ENCODE assay signal across 14 cellular contexts in genomic region chr14:100138082-100138787, GRCh38. TPM values are rescaled to one million over a fixed set of nuclear protein-coding genes. Genes with fewer than 3 reads are reported as not detected.
DNase-seq lines count a peak whose midpoint lies in the region; ATAC-seq and TF ChIP-seq lines count a peak whose summit lies in the region.
"Had no signal": no experiment of that assay in that cellular context is flagged by ENCODE, and none has a peak within 500 bp of the region (broad histone marks: within the 10 kb centered on the region; RNA-seq: fewer than 3 reads in every experiment).

No MANE protein-coding gene starts in this region.

- no peaks in the 10 kb centered on the region for H3K27me3 ChIP-seq in osteoblast (ENCODE audit: insufficient read depth, low read length)
- H3K27me3 ChIP-seq: right atrium auricular region had no signal

- ATAC-seq in HG02678 (IDR thresholded peaks at IDR 0.05; ENCODE audit: unreplicated experiment): peak; percentile 57
- peak in 1 of 2 donors; percentile 30 for ATAC-seq in activated naive CD4-positive, alpha-beta T cell treated with anti-CD3 and anti-CD28 coated beads, Interleukin-2, amount 50 U/mL, for 72 hours
- ATAC-seq in HG02588 (IDR thresholded peaks at IDR 0.05; ENCODE audit: unreplicated experiment): no peak
- ATAC-seq: mucosa of descending colon had no signal

- H3K9me3 Mint-ChIP-seq in activated naive CD4-positive, alpha-beta T cell treated with anti-CD3 and anti-CD28 coated beads, Interleukin-2, amount 50 U/mL, for 72 hours: no peaks in the 10 kb centered on the region
- H3K9me3 Mint-ChIP-seq: activated CD4-positive, alpha-beta T cell treated with anti-CD3 and anti-CD28 coated beads, Interleukin-2, amount 10 ng/mL, durations not matched to agents 7 days and 5 days; central memory CD8-positive, alpha-beta T cell had no signal

- H3K4me2 ChIP-seq in osteoblast (ENCODE audit: insufficient read depth, low read length): no peak overlapping the region

- H3K79me2 ChIP-seq in osteoblast (ENCODE audit: insufficient read depth, low read length): no peaks in the 10 kb centered on the region

- TF ChIP-seq CTCF in GM13977 (IDR thresholded peaks at IDR 0.05; ENCODE audit: extremely low read depth, insufficient read depth, missing control alignments) (no peak), osteoblast (IDR thresholded peaks at IDR 0.05; ENCODE audit: extremely low read depth, low read depth, low read length) (no peak)

- peaks cover 5 to 11% of the 10 kb centered on the region in 2 donors for H3K36me3 Mint-ChIP-seq in activated naive CD4-positive, alpha-beta T cell treated with anti-CD3 and anti-CD28 coated beads, Interleukin-2, amount 50 U/mL, for 72 hours

- in situ Hi-C loops in GM13977 (cut with MboI; ENCODE audit: low pct_unique_long_range_greater_than_20kb, low sequenced_read_pairs, unreplicated experiment): no loop called here

- no peak overlapping the region for H2AFZ ChIP-seq in osteoblast (ENCODE audit: low read length)

- no peak overlapping the region for H3K4me3 ChIP-seq in osteoblast (ENCODE audit: insufficient read depth, low read length)
- H3K4me3 ChIP-seq: mucosa of descending colon, right atrium auricular region had no signal

- peaks cover 7% of the 10 kb centered on the region for H3K36me3 ChIP-seq in osteoblast (ENCODE audit: insufficient read depth, low read length)

- H4K20me1 ChIP-seq in osteoblast (ENCODE audit: insufficient read depth, low read length): no peaks in the 10 kb centered on the region

- DNase-seq in GM13977 (ENCODE audit: low spot score): peak; percentile 56
- DNase-seq in activated naive CD4-positive, alpha-beta T cell treated with anti-CD3 and anti-CD28 coated beads, Interleukin-2, amount 50 U/mL, for 72 hours (ENCODE audit: low spot score in 2 of 2): no peak
- DNase-seq in osteoblast (ENCODE audit: insufficient read length, low spot score, missing footprints): peak; percentile 77
- DNase-seq in effector CD8-positive, alpha-beta T cell (lab: John Stamatoyannopoulos, UW): no peak
- no peak for DNase-seq in iPS-NIHi11 (ENCODE audit: low spot score)
- DNase-seq: activated CD4-positive, alpha-beta T cell treated with anti-CD3 and anti-CD28 coated beads, Interleukin-2, amount 10 ng/mL, durations not matched to agents 7 days and 5 days; activated effector memory CD4-positive, alpha-beta T cell treated with anti-CD3 and anti-CD28 coated beads, Interleukin-2, amount 50 U/mL, for 16 hours; Caco-2; NCI-H2029 treated with DMSO at 0.1 percent for 48 hours had no signal

- H3K27ac ChIP-seq in osteoblast (ENCODE audit: low read depth, low read length): no peak overlapping the region
- H3K27ac ChIP-seq: right atrium auricular region had no signal

- no peaks in the 10 kb centered on the region for H3K9me3 ChIP-seq in osteoblast (ENCODE audit: low read depth, low read length)
- H3K9me3 ChIP-seq: Caco-2, mucosa of descending colon, right atrium auricular region had no signal

- peak overlapping the region; percentile 66 to 84 for H3K27ac Mint-ChIP-seq in activated naive CD4-positive, alpha-beta T cell treated with anti-CD3 and anti-CD28 coated beads, Interleukin-2, amount 50 U/mL, for 72 hours

- H3K4me1 ChIP-seq in osteoblast (ENCODE audit: insufficient read depth, low read length): no peaks in the 10 kb centered on the region

RNA-seq across cellular contexts. Expression of gene DEGS2, which starts 21.2 kb away (rescaled TPM):
- 1 to 10 TPM; 1.4 to 3.2 TPM for total RNA-seq in activated naive CD4-positive, alpha-beta T cell treated with anti-CD3 and anti-CD28 coated beads, Interleukin-2, amount 50 U/mL, for 72 hours
- total RNA-seq in osteoblast: 0.29 and 0.36 TPM in 2 replicates
- total RNA-seq: right atrium auricular region had no signal

Comparison
In these comparisons a context has a peak if more than half of its experiments do, and no peak if none do; other contexts are left out.
1. DNase-seq: peak in GM13977 (single experiment) and osteoblast (single experiment); none in activated naive CD4-positive, alpha-beta T cell treated with anti-CD3 and anti-CD28 coated beads, Interleukin-2, amount 50 U/mL, for 72 hours (0 of 2), effector CD8-positive, alpha-beta T cell (single experiment) and iPS-NIHi11 (single experiment).